1 cellular context compared by ENCODE assay signal in genomic region chr5:179803651-179804598, GRCh38.
TF ChIP-seq lines count a peak whose summit lies in the region.

No MANE protein-coding gene starts in this region.

TF ChIP-seq in GM12878, 131 proteins besides CTCF, POLR2A, EP300 and RAD21:
- TF ChIP-seq POLR2AphosphoS2 (IDR thresholded peaks at IDR 0.05; ENCODE audit: low read depth, low read length): peak; percentile 10; the same call in 1 of the 2 replicates
- TF ChIP-seq MEF2B (IDR thresholded peaks at IDR 0.05; ENCODE audit: partially characterized antibody, poor library complexity, severe bottlenecking): peak; percentile 14
- TF ChIP-seq PRDM15 (CRISPR knock-in tag; IDR thresholded peaks at IDR 0.05): no peak
- no peak for TF ChIP-seq JUNB (IDR thresholded peaks at IDR 0.05)
- TF ChIP-seq ZBTB40 (IDR thresholded peaks at IDR 0.05; ENCODE audit: borderline replicate concordance): no peak
- TF ChIP-seq CHD2 (IDR thresholded peaks at IDR 0.05; ENCODE audit: borderline replicate concordance, low read depth, low read length): no peak
- TF ChIP-seq RFX5 (IDR thresholded peaks at IDR 0.05; ENCODE audit: low read depth, low read length): peak; percentile 55
- 0 out of 2 replicates have a peak, but pooled peaks have one; percentile 13 for TF ChIP-seq MTA2 (IDR thresholded peaks at IDR 0.05; ENCODE audit: low read depth)
- TF ChIP-seq, protein P1, sequence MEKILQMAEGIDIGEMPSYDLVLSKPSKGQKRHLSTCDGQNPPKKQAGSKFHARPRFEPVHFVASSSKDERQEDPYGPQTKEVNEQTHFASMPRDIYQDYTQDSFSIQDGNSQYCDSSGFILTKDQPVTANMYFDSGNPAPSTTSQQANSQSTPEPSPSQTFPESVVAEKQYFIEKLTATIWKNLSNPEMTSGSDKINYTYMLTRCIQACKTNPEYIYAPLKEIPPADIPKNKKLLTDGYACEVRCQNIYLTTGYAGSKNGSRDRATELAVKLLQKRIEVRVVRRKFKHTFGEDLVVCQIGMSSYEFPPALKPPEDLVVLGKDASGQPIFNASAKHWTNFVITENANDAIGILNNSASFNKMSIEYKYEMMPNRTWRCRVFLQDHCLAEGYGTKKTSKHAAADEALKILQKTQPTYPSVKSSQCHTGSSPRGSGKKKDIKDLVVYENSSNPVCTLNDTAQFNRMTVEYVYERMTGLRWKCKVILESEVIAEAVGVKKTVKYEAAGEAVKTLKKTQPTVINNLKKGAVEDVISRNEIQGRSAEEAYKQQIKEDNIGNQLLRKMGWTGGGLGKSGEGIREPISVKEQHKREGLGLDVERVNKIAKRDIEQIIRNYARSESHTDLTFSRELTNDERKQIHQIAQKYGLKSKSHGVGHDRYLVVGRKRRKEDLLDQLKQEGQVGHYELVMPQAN (conservative IDR thresholded peaks at IDR 0.05): 0 out of 2 replicates have a peak, but pooled peaks have one; percentile 29
- TF ChIP-seq EGR1 (IDR thresholded peaks at IDR 0.05; ENCODE audit: borderline replicate concordance in 1 of 2, low read depth in 2 of 2, low read length in 2 of 2): peak in 1 of 2 experiments; percentile 70; a peak in 1 of 3 replicates
- 0 out of 2 replicates have a peak, but pooled peaks have one; percentile 36 for TF ChIP-seq RUNX3 (IDR thresholded peaks at IDR 0.05; ENCODE audit: low read length)
- TF ChIP-seq NR2F1 (conservative IDR thresholded peaks at IDR 0.05): no peak
- TF ChIP-seq, protein P2, sequence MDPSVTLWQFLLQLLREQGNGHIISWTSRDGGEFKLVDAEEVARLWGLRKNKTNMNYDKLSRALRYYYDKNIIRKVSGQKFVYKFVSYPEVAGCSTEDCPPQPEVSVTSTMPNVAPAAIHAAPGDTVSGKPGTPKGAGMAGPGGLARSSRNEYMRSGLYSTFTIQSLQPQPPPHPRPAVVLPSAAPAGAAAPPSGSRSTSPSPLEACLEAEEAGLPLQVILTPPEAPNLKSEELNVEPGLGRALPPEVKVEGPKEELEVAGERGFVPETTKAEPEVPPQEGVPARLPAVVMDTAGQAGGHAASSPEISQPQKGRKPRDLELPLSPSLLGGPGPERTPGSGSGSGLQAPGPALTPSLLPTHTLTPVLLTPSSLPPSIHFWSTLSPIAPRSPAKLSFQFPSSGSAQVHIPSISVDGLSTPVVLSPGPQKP (IDR thresholded peaks at IDR 0.05; ENCODE audit: low read depth, low read length): no peak
- no peak for TF ChIP-seq E4F1 (IDR thresholded peaks at IDR 0.05; ENCODE audit: borderline replicate concordance, partially characterized antibody)
